2 cellular contexts compared by ENCODE assay signal in the genomic region with DNA sequence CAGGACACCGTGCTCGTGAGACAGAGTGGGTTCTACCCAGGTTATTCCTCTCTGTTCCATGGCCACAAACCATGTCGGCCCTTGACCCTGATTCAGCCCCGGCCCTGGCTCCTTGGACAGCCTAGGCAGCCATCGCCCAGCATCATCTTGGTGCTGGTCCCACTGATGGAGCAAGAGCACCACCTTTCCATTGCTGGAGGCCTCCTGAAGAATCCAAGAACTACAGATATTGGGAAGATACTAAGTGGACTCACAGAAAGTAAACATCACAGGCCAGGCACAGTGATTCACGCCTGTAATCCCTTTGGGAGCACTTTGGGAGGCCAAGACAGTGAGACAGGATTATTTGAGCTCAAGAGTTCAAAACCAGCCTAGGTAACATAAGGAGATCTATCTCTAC.
TF ChIP-seq lines count a peak whose summit lies in the region.

No MANE protein-coding gene starts in this region.

TF ChIP-seq in IMR-90, 13 proteins besides CTCF, POLR2A, EP300 and RAD21:
- TF ChIP-seq RFX5 (IDR thresholded peaks at IDR 0.05; ENCODE audit: low read depth, low read length) (no peak), SMC3 (IDR thresholded peaks at IDR 0.05; ENCODE audit: low read depth, low read length) (peak; percentile 42)

TF ChIP-seq in K562, 482 proteins besides CTCF, POLR2A, EP300 and RAD21:
- TF ChIP-seq E4F1 (CRISPR knock-in tag; IDR thresholded peaks at IDR 0.05; ENCODE audit: borderline replicate concordance) (no peak), STAG1 (CRISPR knock-in tag; IDR thresholded peaks at IDR 0.05; ENCODE audit: borderline replicate concordance) (peak; percentile 28; the same call in 1 of the 2 replicates)
